In the genomic region with DNA sequence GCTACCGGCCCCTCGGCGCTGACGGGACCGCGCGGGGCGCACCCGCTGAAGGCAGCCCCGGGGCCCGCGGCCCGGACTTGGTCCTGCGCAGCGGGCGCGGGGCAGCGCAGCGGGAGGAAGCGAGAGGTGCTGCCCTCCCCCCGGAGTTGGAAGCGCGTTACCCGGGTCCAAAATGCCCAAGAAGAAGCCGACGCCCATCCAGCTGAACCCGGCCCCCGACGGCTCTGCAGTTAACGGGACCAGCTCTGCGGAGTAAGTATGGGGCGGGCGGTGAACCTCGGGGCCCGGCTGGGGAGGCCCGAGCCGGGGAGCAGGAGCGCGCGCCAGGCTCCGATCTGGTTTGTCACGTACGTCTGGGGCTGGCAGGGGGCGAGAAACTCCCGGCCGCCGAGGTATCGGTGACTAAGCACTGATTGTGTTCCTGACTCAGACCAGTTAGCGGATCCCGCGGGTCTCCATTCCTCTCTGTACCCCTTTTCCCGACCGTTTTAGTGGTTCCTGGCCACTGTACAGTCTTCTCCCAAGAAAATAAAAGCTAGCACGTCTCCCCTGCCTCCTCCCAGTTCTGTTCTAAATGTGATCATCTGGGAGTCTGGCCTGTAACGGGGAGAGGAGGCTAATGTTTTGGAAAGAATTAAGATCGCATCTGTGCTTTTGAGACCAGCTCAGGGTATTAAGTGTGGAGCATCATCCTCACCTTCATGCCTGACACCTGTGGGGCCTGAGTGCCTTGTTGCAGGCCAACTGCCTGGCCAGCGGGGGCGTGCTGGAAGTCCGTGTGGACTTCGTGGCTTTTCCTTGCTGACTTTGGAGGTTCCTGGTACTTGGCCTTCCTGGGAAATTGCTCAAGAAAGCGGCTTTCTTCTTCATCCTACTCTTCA, we compare ENCODE assay signal across 8 cellular contexts. TPM values are rescaled to one million over a fixed set of nuclear protein-coding genes. Genes with fewer than 3 reads are reported as not detected.
A peak's percentile ranks its signal among the peaks of the same experiment; 100 is the strongest.
DNase-seq lines count a peak whose midpoint lies in the region; ATAC-seq, FAIRE-seq and TF ChIP-seq lines count a peak whose summit lies in the region.

No MANE protein-coding gene starts in this region.

- H3K27me3 Mint-ChIP-seq in activated CD8-positive, alpha-beta T cell treated with anti-CD3 and anti-CD28 coated beads for 36 hours, result no peaks in the 10 kb centered on the region

- CTCF ChIA-PET in activated CD8-positive, alpha-beta T cell treated with anti-CD3 and anti-CD28 coated beads for 36 hours (lab: Charles Lee), result interaction anchor here (1.3 to 5.6 kb wide), 5 partner anchors 12 to 112 kb away, joined by 3 to 65 read pairs (median 5); partner anchors contain the start of gene SNAPC5

- DNase-seq in ELR (ENCODE audit: low read depth) (peak; percentile 87), H54 (ENCODE audit: insufficient read length, low spot score) (peak; percentile 43), NCI-H1105 treated with DMSO at 0.1 percent for 48 hours (lab: John Stamatoyannopoulos, UW) (peak; percentile 53), ecto neural progenitor cell (ENCODE audit: low spot score) (peak; percentile 70), medulla oblongata (ENCODE audit: extremely low spot score) (peak; percentile 32)
- DNase-seq in activated CD8-positive, alpha-beta T cell treated with anti-CD3 and anti-CD28 coated beads for 36 hours, result peak; percentile 90
- DNase-seq in stimulated activated CD8-positive, alpha-beta memory T cell treated with anti-CD3 and anti-CD28 coated beads, Interleukin-12 subunit alpha, Interleukin-12 subunit beta, amount 100 ng/mL, for 1 hour (ENCODE audit: low read depth), result peak; percentile 60

- peak overlapping the region; percentile 95 for H3K4me3 Mint-ChIP-seq in activated CD8-positive, alpha-beta T cell treated with anti-CD3 and anti-CD28 coated beads for 36 hours

- H3K9me3 Mint-ChIP-seq in activated CD8-positive, alpha-beta T cell treated with anti-CD3 and anti-CD28 coated beads for 36 hours, result no peaks in the 10 kb centered on the region

- 0 out of 2 replicates have a peak, but pooled peaks have one; percentile 21 for TF ChIP-seq POLR2A in H54 (IDR thresholded peaks at IDR 0.05; ENCODE audit: low read depth, low read length)

- peaks cover 44% of the 10 kb centered on the region for H3K36me3 Mint-ChIP-seq in activated CD8-positive, alpha-beta T cell treated with anti-CD3 and anti-CD28 coated beads for 36 hours (ENCODE audit: low read depth)

- peaks cover 48% of the 10 kb centered on the region for H3K4me1 Mint-ChIP-seq in activated CD8-positive, alpha-beta T cell treated with anti-CD3 and anti-CD28 coated beads for 36 hours (ENCODE audit: low read depth)

- H3K27ac Mint-ChIP-seq in activated CD8-positive, alpha-beta T cell treated with anti-CD3 and anti-CD28 coated beads for 36 hours, result peak overlapping the region; percentile 91

- peak; percentile 59 for ATAC-seq in activated CD8-positive, alpha-beta T cell treated with anti-CD3 and anti-CD28 coated beads for 36 hours
- ATAC-seq in HG03565 (IDR thresholded peaks at IDR 0.05; ENCODE audit: unreplicated experiment), result no peak

- POLR2A ChIA-PET in activated CD8-positive, alpha-beta T cell treated with anti-CD3 and anti-CD28 coated beads for 36 hours (lab: Charles Lee), result interaction anchor here (0.6 to 5.6 kb wide), 13 partner anchors 16 to 117 kb away, joined by 3 to 65 read pairs (median 4); partner anchors contain the start of genes RPL4, SNAPC5, TIPIN and ZWILCH

- intact Hi-C loops in activated CD8-positive, alpha-beta T cell treated with anti-CD3 and anti-CD28 coated beads for 36 hours (cut with micrococcal nuclease), result loop anchor here (5.0 kb wide), 1 partner anchor 110 kb away; the partner anchor contains the start of gene SNAPC5

- FAIRE-seq in H54 (lab: Jason Lieb, UNC), result no peak

- TF ChIP-seq CTCF in activated CD8-positive, alpha-beta T cell treated with anti-CD3 and anti-CD28 coated beads for 36 hours (IDR thresholded peaks at IDR 0.05), result no peak

RNA-seq across cellular contexts. Expression of gene MAP2K1, which starts 0.7 kb away (rescaled TPM):
- total RNA-seq in activated CD8-positive, alpha-beta T cell treated with anti-CD3 and anti-CD28 coated beads for 36 hours, result 100 to 1,000 TPM; 117 to 118 TPM

RNA-seq across cellular contexts. Expression of gene TIPIN, which starts 30.9 kb away (rescaled TPM):
- total RNA-seq in activated CD8-positive, alpha-beta T cell treated with anti-CD3 and anti-CD28 coated beads for 36 hours, result 10 to 100 TPM; 49.8 to 50.1 TPM

Comparison
In these comparisons a context has a peak if more than half of its experiments do, and no peak if none do; other contexts are left out.
1. DNase-seq: peak in every context shown above with its lines; median percentile 90 in activated CD8-positive, alpha-beta T cell treated with anti-CD3 and anti-CD28 coated beads for 36 hours; 87 in ELR; 70 in ecto neural progenitor cell; 60 in stimulated activated CD8-positive, alpha-beta memory T cell treated with anti-CD3 and anti-CD28 coated beads, Interleukin-12 subunit alpha, Interleukin-12 subunit beta, amount 100 ng/mL, for 1 hour; 53 in NCI-H1105 treated with DMSO at 0.1 percent for 48 hours; 43 in H54; 32 in medulla oblongata.